Comparison of ENCODE assay signal across 9 cellular contexts in the genomic region with DNA sequence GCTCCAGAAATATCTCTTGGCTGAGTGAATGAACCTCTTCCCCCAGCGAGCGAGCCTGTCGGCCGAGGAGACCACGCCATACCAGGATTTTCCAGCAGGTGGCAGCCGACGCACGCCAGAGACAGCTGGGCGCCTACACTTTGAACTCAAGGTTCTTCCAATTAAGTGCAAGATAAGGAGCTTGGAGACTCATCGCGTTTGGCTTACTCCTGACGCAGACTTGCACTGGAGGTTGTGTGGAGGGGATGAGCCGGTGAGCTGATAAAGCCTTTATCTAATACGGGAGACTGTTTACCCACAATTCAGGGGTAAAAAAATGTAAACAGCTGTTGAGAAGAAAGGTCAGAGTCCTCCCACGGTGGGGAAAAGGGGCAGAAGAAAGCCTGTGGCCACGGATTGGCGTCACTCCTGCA. TPM values are rescaled to one million over a fixed set of nuclear protein-coding genes. Genes with fewer than 3 reads are reported as not detected.
DNase-seq lines count a peak whose midpoint lies in the region; ATAC-seq, FAIRE-seq and TF ChIP-seq lines count a peak whose summit lies in the region.
"Had no signal": no experiment of that assay in that cellular context is flagged by ENCODE, and none has a peak within 500 bp of the region (broad histone marks: within the 10 kb centered on the region; RNA-seq: fewer than 3 reads in every experiment).

No MANE protein-coding gene starts in this region.

- H4K20me1 ChIP-seq in endothelial cell of umbilical vein (replicated peaks; ENCODE audit: control insufficient read depth, extremely low read depth, insufficient read depth, low read length) = no peaks in the 10 kb centered on the region

- BruUV-seq in endothelial cell of umbilical vein (replicated peaks; lab: Mats Ljungman, UMichigan) = no TSS peak

- CTCF ChIA-PET in CD4-positive, alpha-beta T cell (lab: Charles Lee) = interaction anchor here (0.7 to 2.5 kb wide), 8 partner anchors 8 to 963 kb away, joined by 3 to 26 read pairs (median 4); no protein-coding TSS in a partner anchor
- CTCF ChIA-PET in endothelial cell of umbilical vein (lab: Charles Lee) = interaction anchor here (0.6 to 7.0 kb wide), 49 partner anchors 9 to 1302 kb away, joined by 3 to 133 read pairs (median 4); no protein-coding TSS in a partner anchor

- no peaks in the 10 kb centered on the region for H3K79me2 ChIP-seq in endothelial cell of umbilical vein (ENCODE audit: control insufficient read depth, insufficient read depth, low read length)

- dilution Hi-C loops in endothelial cell of umbilical vein (cut with MboI; ENCODE audit: extremely low pct_ligation_motif_present, low sequenced_read_pairs) = no loop called here

- no peaks in the 10 kb centered on the region for H3K9me3 ChIP-seq in CD4-positive, alpha-beta T cell (ENCODE audit: control insufficient read depth, low read length)
- H3K9me3 ChIP-seq in NT2/D1 (ENCODE audit: insufficient read depth, low read length) = no peaks in the 10 kb centered on the region
- no peaks in the 10 kb centered on the region for H3K9me3 ChIP-seq in endothelial cell of umbilical vein (replicated peaks; ENCODE audit: control insufficient read depth, insufficient read depth, low read length)

- DNase-seq in CD4-positive, alpha-beta T cell = peak; percentile 40 to 77 (median 61)
- DNase-seq in HK-2 (ENCODE audit: unreplicated experiment) (peak; percentile 84), NT2/D1 (ENCODE audit: low read depth, low spot score) (peak; percentile 66), endothelial cell of umbilical vein (ENCODE audit: low read depth, low spot score) (peak; percentile 85), middle frontal gyrus (ENCODE audit: extremely low spot score, low spot score) (peak; percentile 69)
- peak; percentile 8 for DNase-seq in activated CD8-positive, alpha-beta memory T cell treated with anti-CD3 and anti-CD28 coated beads, Interleukin-2, amount 50 U/mL, for 1 hour (ENCODE audit: extremely low read depth)
- peak; percentile 19 to 38 for DNase-seq in stimulated activated CD8-positive, alpha-beta memory T cell treated with anti-CD3 and anti-CD28 coated beads, Interleukin-4, amount 100 ng/mL, for 1 hour (ENCODE audit: low read depth in 2 of 2, low spot score in 1 of 2)

- H3K4me1 ChIP-seq in NT2/D1 (ENCODE audit: insufficient read depth, insufficient read length) = peaks cover 4% of the 10 kb centered on the region
- H3K4me1 ChIP-seq in endothelial cell of umbilical vein (ENCODE audit: control insufficient read depth, extremely low read depth, insufficient read depth, low read length) = no peaks in the 10 kb centered on the region

- H3K27me3 Mint-ChIP-seq in CD4-positive, alpha-beta T cell = peaks cover 46% of the 10 kb centered on the region

- intact Hi-C loops in CD4-positive, alpha-beta T cell (cut with DNase I, micrococcal nuclease) = loop anchor here (1.0 to 10.0 kb wide), 9 partner anchors 608 to 1048 kb away; no protein-coding TSS in a partner anchor
- intact Hi-C loops in endothelial cell of umbilical vein (cut with micrococcal nuclease) = loop anchor here (1.0 to 10.0 kb wide), 8 partner anchors 42 to 1048 kb away; no protein-coding TSS in a partner anchor

- FAIRE-seq in endothelial cell of umbilical vein (lab: Jason Lieb, UNC) = peak; percentile 91

- H2AFZ ChIP-seq in endothelial cell of umbilical vein (ENCODE audit: low read depth, low read length) = no peak overlapping the region

- peak; percentile 82 for ATAC-seq in CD4-positive, alpha-beta T cell (ENCODE audit: poor library complexity)
- peak; percentile 86 for ATAC-seq in GM19452 (IDR thresholded peaks at IDR 0.05; ENCODE audit: unreplicated experiment)

- H3K36me3 Mint-ChIP-seq in CD4-positive, alpha-beta T cell (ENCODE audit: low read depth) = no peaks in the 10 kb centered on the region

- no peak for TF ChIP-seq POLR2A in endothelial cell of umbilical vein (IDR thresholded peaks at IDR 0.05; ENCODE audit: low read depth, low read length)

- H3K27me3 ChIP-seq in CD4-positive, alpha-beta T cell (ENCODE audit: control insufficient read depth, insufficient read depth, low read length) = no peaks in the 10 kb centered on the region
- no peaks in the 10 kb centered on the region for H3K27me3 ChIP-seq in NT2/D1 (ENCODE audit: insufficient read depth, insufficient read length)
- peaks cover 13% of the 10 kb centered on the region in 2 experiments for H3K27me3 ChIP-seq in endothelial cell of umbilical vein (ENCODE audit: control insufficient read depth in 2 of 2, insufficient read depth in 2 of 2, low read length in 2 of 2)

- H3K4me1 Mint-ChIP-seq in CD4-positive, alpha-beta T cell (ENCODE audit: low read depth) = no peaks in the 10 kb centered on the region

- H3K4me3 ChIP-seq in NT2/D1 (ENCODE audit: insufficient read length, low read depth) (no peak overlapping the region), endothelial cell of umbilical vein (replicated peaks in 1 of 3; ENCODE audit: insufficient read depth in 1 of 3, low read depth in 1 of 3, low read length in 3 of 3) (no peak overlapping the region)

- H3K36me3 ChIP-seq in NT2/D1 (ENCODE audit: insufficient read depth, insufficient read length, low read length) (no peaks in the 10 kb centered on the region), endothelial cell of umbilical vein (ENCODE audit: control insufficient read depth in 2 of 2, extremely low read depth in 1 of 2, insufficient read depth in 2 of 2, low read length in 2 of 2) (no peaks in the 10 kb centered on the region)

- no peak overlapping the region for H3K27ac ChIP-seq in CD4-positive, alpha-beta T cell (ENCODE audit: low read depth, low read length)
- no peak overlapping the region for H3K27ac ChIP-seq in endothelial cell of umbilical vein (ENCODE audit: insufficient read depth, low read depth, low read length)

- no peak overlapping the region for H3K27ac Mint-ChIP-seq in CD4-positive, alpha-beta T cell

- H3K4me2 ChIP-seq in endothelial cell of umbilical vein (ENCODE audit: insufficient read depth, low read length) = no peak overlapping the region

- POLR2A ChIA-PET in CD4-positive, alpha-beta T cell (lab: Charles Lee) = no interaction called here
- POLR2A ChIA-PET in endothelial cell of umbilical vein (lab: Charles Lee) = no interaction called here

- peak; percentile 95 for TF ChIP-seq CTCF in CD4-positive, alpha-beta T cell (IDR thresholded peaks at IDR 0.05)
- peak; percentile 93 for TF ChIP-seq CTCF in endothelial cell of umbilical vein (IDR thresholded peaks at IDR 0.05; ENCODE audit: extremely low read depth in 1 of 2, insufficient read depth in 1 of 2, low read depth in 1 of 2, low read length in 2 of 2)

- no peaks in the 10 kb centered on the region for H3K9me3 Mint-ChIP-seq in CD4-positive, alpha-beta T cell

- no peaks in the 10 kb centered on the region for H3K9me1 ChIP-seq in endothelial cell of umbilical vein (replicated peaks; ENCODE audit: control insufficient read depth, extremely low read depth, insufficient read depth, low read length)

- H3K9ac ChIP-seq in NT2/D1 (ENCODE audit: insufficient read length, low read depth) (no peak overlapping the region), endothelial cell of umbilical vein (replicated peaks; ENCODE audit: extremely low read depth, insufficient read depth, low read length) (no peak overlapping the region)

- H3K4me3 Mint-ChIP-seq in CD4-positive, alpha-beta T cell = no peak overlapping the region

TF ChIP-seq in endothelial cell of umbilical vein, 7 proteins besides CTCF, POLR2A, EP300 and RAD21:
- peak; percentile 10 for TF ChIP-seq GATA2 (IDR thresholded peaks at IDR 0.05; ENCODE audit: insufficient read depth, insufficient read length, low read depth, low read length)
- TF ChIP-seq MAX (IDR thresholded peaks at IDR 0.05; ENCODE audit: insufficient read depth, insufficient read length) = no peak

RNA-seq across cellular contexts. Expression of gene EMX2, which starts 45.9 kb away (rescaled TPM):
- total RNA-seq in CD4-positive, alpha-beta T cell = not detected
- total RNA-seq in endothelial cell of umbilical vein = not detected in 2 replicates
- polyA plus RNA-seq in endothelial cell of umbilical vein = not detected in 2 replicates
- not detected in 2 replicates for polyA plus RNA-seq in endothelial cell of umbilical vein (2011; cell fraction: cytosol; rRNA removed)
- polyA plus RNA-seq in endothelial cell of umbilical vein (2011; cell fraction: nucleus; rRNA removed) = not detected in 2 replicates
- not detected in 2 replicates for polyA plus RNA-seq in endothelial cell of umbilical vein (2012)
- polyA minus RNA-seq in endothelial cell of umbilical vein = not detected in 2 replicates
- not detected for polyA minus RNA-seq in endothelial cell of umbilical vein (2011; cell fraction: cytosol; rRNA and poly(A)+ RNA removed)
- not detected in 2 replicates for polyA minus RNA-seq in endothelial cell of umbilical vein (2011; cell fraction: nucleus; rRNA and poly(A)+ RNA removed)
- total RNA-seq: T-helper 1 cell treated with Interleukin-12 subunit alpha and Interleukin-12 subunit beta and Interleukin-4 antibody, amounts not matched to agents 30 ng/mL and 1 ng/mL, for 36 hours had no signal

Comparison
In these comparisons a context has a peak if more than half of its experiments do, and no peak if none do; other contexts are left out.
1. DNase-seq: peak in every context shown above with its lines; median percentile 85 in endothelial cell of umbilical vein; 84 in HK-2; 69 in middle frontal gyrus; 66 in NT2/D1; 61 in CD4-positive, alpha-beta T cell; 28 in stimulated activated CD8-positive, alpha-beta memory T cell treated with anti-CD3 and anti-CD28 coated beads, Interleukin-4, amount 100 ng/mL, for 1 hour; 8 in activated CD8-positive, alpha-beta memory T cell treated with anti-CD3 and anti-CD28 coated beads, Interleukin-2, amount 50 U/mL, for 1 hour.